ENCODE assay signal across 8 cellular contexts in genomic region chr7:128136215-128136597, GRCh38.
DNase-seq lines count a peak whose midpoint lies in the region; ATAC-seq and TF ChIP-seq lines count a peak whose summit lies in the region.

No MANE protein-coding gene starts in this region.

- no peak overlapping the region for H3K27ac ChIP-seq in gastrocnemius medialis

- H3K9me3 ChIP-seq in gastrocnemius medialis, result no peaks in the 10 kb centered on the region

- intact Hi-C loops in gastrocnemius medialis (cut with DNase I; ENCODE audit: low total_unique reads), result loop anchor here (2.0 kb wide), 1 partner anchor 427 kb away; no protein-coding TSS in a partner anchor

- peak overlapping the region; percentile 87 for H3K4me3 Mint-ChIP-seq in glutamatergic neuron (ENCODE audit: unreplicated experiment)

- peak overlapping the region; percentile 45 to 71 (median 54) for H3K4me3 ChIP-seq in gastrocnemius medialis

- H3K27me3 Mint-ChIP-seq in glutamatergic neuron (ENCODE audit: unreplicated experiment), result peaks cover 9% of the 10 kb centered on the region

- no peak for TF ChIP-seq POLR2A in gastrocnemius medialis (IDR thresholded peaks at IDR 0.05)

- TF ChIP-seq CTCF in glutamatergic neuron (IDR thresholded peaks at IDR 0.05; ENCODE audit: partially characterized antibody, unreplicated experiment), result no peak
- TF ChIP-seq CTCF in gastrocnemius medialis (IDR thresholded peaks at IDR 0.05 in 4 of 5, conservative IDR thresholded peaks at IDR 0.05 in 1 of 5), result no peak

- ATAC-seq in gastrocnemius medialis (peak in 1 of 2 donors; percentile 27), HG03039 (IDR thresholded peaks at IDR 0.05; ENCODE audit: unreplicated experiment) (no peak)

- in situ Hi-C loops in gastrocnemius medialis (cut with MboI; ENCODE audit: low sequenced_read_pairs in 4 of 4), result loop anchor here in 1 of 4 donors (10.0 kb wide), 1 partner anchor 69 kb away; no protein-coding TSS in a partner anchor

- no peaks in the 10 kb centered on the region for H3K36me3 ChIP-seq in gastrocnemius medialis

- peaks cover 8% of the 10 kb centered on the region for H3K4me1 Mint-ChIP-seq in glutamatergic neuron (ENCODE audit: low read depth, unreplicated experiment)

- peaks cover 4% of the 10 kb centered on the region for H3K36me3 Mint-ChIP-seq in glutamatergic neuron (ENCODE audit: unreplicated experiment)

- peaks cover 5% of the 10 kb centered on the region for H3K9me3 Mint-ChIP-seq in glutamatergic neuron (ENCODE audit: unreplicated experiment)

- H3K27ac Mint-ChIP-seq in glutamatergic neuron (ENCODE audit: unreplicated experiment), result no peak overlapping the region

- peaks cover 30 to 57% (median 47%) of the 10 kb centered on the region in 3 donors for H3K27me3 ChIP-seq in gastrocnemius medialis

- DNase-seq in NCI-H345 (lab: John Stamatoyannopoulos, UW) (peak; percentile 18), NCI-H345 treated with DMSO at 0.1 percent for 48 hours (lab: John Stamatoyannopoulos, UW; ENCODE audit: unreplicated experiment) (no peak), SK-N-DZ (ENCODE audit: low spot score) (peak; percentile 49), glutamatergic neuron (no peak), gastrocnemius medialis (no peak), NCI-H2029 treated with DMSO at 0.1 percent for 48 hours (lab: John Stamatoyannopoulos, UW) (no peak)
- no peak for DNase-seq in stimulated activated CD4-positive, alpha-beta T cell treated with anti-CD3 and anti-CD28 coated beads, Interleukin-4, amount 100 ng/mL, for 4 hours

- H3K4me1 ChIP-seq in gastrocnemius medialis, result peaks cover 0 to 13% of the 10 kb centered on the region in 2 donors

Comparison
In these comparisons a context has a peak if more than half of its experiments do, and no peak if none do; other contexts are left out.
1. DNase-seq: peak in NCI-H345 (single experiment) and SK-N-DZ (single experiment); none in NCI-H345 treated with DMSO at 0.1 percent for 48 hours (single experiment), glutamatergic neuron (single experiment), gastrocnemius medialis (0 of 2), NCI-H2029 treated with DMSO at 0.1 percent for 48 hours (single experiment) and stimulated activated CD4-positive, alpha-beta T cell treated with anti-CD3 and anti-CD28 coated beads, Interleukin-4, amount 100 ng/mL, for 4 hours (0 of 2).